ENCODE assay signal across 10 cellular contexts in the genomic region with DNA sequence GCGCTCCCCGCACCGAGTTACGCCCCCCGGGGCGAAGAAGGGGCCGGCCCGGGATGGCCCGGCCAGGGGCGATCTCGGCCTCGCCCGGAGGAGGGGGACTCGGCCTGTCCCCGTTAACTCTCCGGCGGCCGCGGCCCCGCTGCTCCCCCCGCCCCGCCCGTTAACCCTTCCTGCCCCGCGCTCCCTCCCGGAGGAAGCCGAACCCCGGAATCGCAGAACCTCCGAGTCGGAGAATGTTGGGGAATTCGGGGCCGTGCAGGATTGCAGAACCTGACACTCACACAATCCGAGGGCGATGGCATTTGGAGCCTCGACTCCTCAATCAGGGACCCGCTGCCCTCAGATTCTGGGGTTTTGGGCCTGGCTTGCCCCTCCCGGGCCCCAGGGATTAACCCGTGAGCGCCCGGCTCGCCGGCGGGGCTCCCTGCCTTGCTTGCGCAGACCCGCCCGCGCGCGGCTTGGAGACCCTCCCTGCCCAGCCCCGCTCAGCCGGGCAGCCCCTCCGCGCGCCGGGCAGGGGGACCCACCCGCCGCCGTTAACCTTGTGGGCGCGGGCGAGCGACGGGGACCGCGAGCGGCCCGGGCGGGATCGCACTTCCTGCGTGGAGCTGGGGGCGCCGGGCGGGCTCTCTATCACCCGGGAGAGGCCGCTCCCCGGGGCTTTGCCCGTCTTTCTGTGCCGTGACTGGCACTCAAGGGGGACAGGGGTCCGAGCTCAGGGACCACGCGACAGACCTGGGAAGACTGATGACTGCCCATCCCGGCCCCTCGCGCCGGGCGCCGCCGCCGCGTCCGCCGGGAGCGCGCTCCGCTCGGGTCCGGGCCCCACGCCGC. TPM values are rescaled to one million over a fixed set of nuclear protein-coding genes. Genes with fewer than 3 reads are reported as not detected.
DNase-seq lines count a peak whose midpoint lies in the region; ATAC-seq and TF ChIP-seq lines count a peak whose summit lies in the region.
"Had no signal": no experiment of that assay in that cellular context is flagged by ENCODE, and none has a peak within 500 bp of the region (broad histone marks: within the 10 kb centered on the region; RNA-seq: fewer than 3 reads in every experiment).

No MANE protein-coding gene starts in this region.

- H4K20me1 ChIP-seq in neural cell (ENCODE audit: insufficient read depth) = no peaks in the 10 kb centered on the region

- H3K27ac ChIP-seq in dorsolateral prefrontal cortex = peak overlapping the region in 12 of 59 donors; percentile 18 to 84 (median 38)
- no peak overlapping the region for H3K27ac ChIP-seq in neural cell (ENCODE audit: low read length)

- TF ChIP-seq EP300 in neural cell (conservative IDR thresholded peaks at IDR 0.05; ENCODE audit: poor library complexity, severe bottlenecking) = no peak

- H3K9me3 ChIP-seq in neural cell (ENCODE audit: low read length) = no peaks in the 10 kb centered on the region

- H3K36me3 ChIP-seq in neural cell (ENCODE audit: insufficient read depth, low read length) = no peaks in the 10 kb centered on the region

- intact Hi-C loops in dorsolateral prefrontal cortex (cut with DNase I) = no loop called here

- TF ChIP-seq CTCF in dorsolateral prefrontal cortex (IDR thresholded peaks at IDR 0.05 in 54 of 56, conservative IDR thresholded peaks at IDR 0.05 in 2 of 56; ENCODE audit: low read depth in 1 of 56, partially characterized antibody in 56 of 56) = no peak
- no peak for TF ChIP-seq CTCF in neural cell (IDR thresholded peaks at IDR 0.05; ENCODE audit: poor library complexity, severe bottlenecking)
- TF ChIP-seq CTCF in GM13976 (IDR thresholded peaks at IDR 0.05; ENCODE audit: borderline replicate concordance, control extremely low read depth, extremely low read depth, insufficient read depth, missing control alignments) = no peak

- in situ Hi-C loops in GM13976 (cut with MboI; ENCODE audit: low sequenced_read_pairs, unreplicated experiment) = no loop called here

- H3K27me3 ChIP-seq in dorsolateral prefrontal cortex = peaks cover 0 to 43% (median 12%) of the 10 kb centered on the region in 45 donors
- peaks cover 22% of the 10 kb centered on the region for H3K27me3 ChIP-seq in neural cell (ENCODE audit: insufficient read depth, low read depth, low read length)

- peaks cover 26% of the 10 kb centered on the region for H3K79me2 ChIP-seq in neural cell (replicated peaks; ENCODE audit: insufficient read depth, low read length)

- no peak overlapping the region for H2AFZ ChIP-seq in neural cell (ENCODE audit: low read depth, low read length)

- DNase-seq in stimulated activated CD4-positive, alpha-beta T cell treated with anti-CD3 and anti-CD28 coated beads, Interleukin-15, amount 100 ng/mL, for 24 hours = peak; percentile 14
- DNase-seq in stimulated activated CD4-positive, alpha-beta T cell treated with anti-CD3 and anti-CD28 coated beads, Interleukin-2, amount 100 ng/mL, for 24 hours = no peak
- DNase-seq in dorsolateral prefrontal cortex (no peak), GM13976 (ENCODE audit: low spot score) (no peak)
- no peak for DNase-seq in stimulated activated CD4-positive, alpha-beta T cell treated with anti-CD3 and anti-CD28 coated beads, Interleukin-4, amount 100 ng/mL, for 1 hour
- DNase-seq in activated CD4-positive, alpha-beta T cell treated with anti-CD3 and anti-CD28 coated beads, Interleukin-2, amount 50 U/mL, for 1 hour = no peak
- DNase-seq: hippocampal formation, NCI-H187 treated with DMSO at 0.1 percent for 48 hours had no signal

- no peaks in the 10 kb centered on the region for H3K9me2 ChIP-seq in neural cell (ENCODE audit: insufficient read depth, low read length)

- peak overlapping the region; percentile 62 for H3K9ac ChIP-seq in neural cell (ENCODE audit: low read length)

- no peak for ATAC-seq in esophagus mucosa

- H3K4me2 ChIP-seq in neural cell (ENCODE audit: low read length) = peak overlapping the region; percentile 59

- no peaks in the 10 kb centered on the region for H3F3A ChIP-seq in neural cell (ENCODE audit: insufficient read depth, low read length, poor library complexity, severe bottlenecking)

- H3K4me3 ChIP-seq in dorsolateral prefrontal cortex = peak overlapping the region in 58 of 59 donors; percentile 34 to 76 (median 62)
- peak overlapping the region; percentile 67 for H3K4me3 ChIP-seq in neural cell (ENCODE audit: low read length)

- TF ChIP-seq RAD21 in neural cell (conservative IDR thresholded peaks at IDR 0.05) = peak; percentile 24

TF ChIP-seq in neural cell, 6 proteins besides CTCF, POLR2A, EP300 and RAD21:
- TF ChIP-seq SMC3 (conservative IDR thresholded peaks at IDR 0.05; ENCODE audit: poor library complexity) (peak; percentile 42), TAF1 (IDR thresholded peaks at IDR 0.05; ENCODE audit: low read depth) (no peak), POLR2AphosphoS5 (IDR thresholded peaks at IDR 0.05) (no peak), MXI1 (conservative IDR thresholded peaks at IDR 0.05; ENCODE audit: poor library complexity, severe bottlenecking) (peak; percentile 31)
- TF ChIP-seq, protein P1, sequence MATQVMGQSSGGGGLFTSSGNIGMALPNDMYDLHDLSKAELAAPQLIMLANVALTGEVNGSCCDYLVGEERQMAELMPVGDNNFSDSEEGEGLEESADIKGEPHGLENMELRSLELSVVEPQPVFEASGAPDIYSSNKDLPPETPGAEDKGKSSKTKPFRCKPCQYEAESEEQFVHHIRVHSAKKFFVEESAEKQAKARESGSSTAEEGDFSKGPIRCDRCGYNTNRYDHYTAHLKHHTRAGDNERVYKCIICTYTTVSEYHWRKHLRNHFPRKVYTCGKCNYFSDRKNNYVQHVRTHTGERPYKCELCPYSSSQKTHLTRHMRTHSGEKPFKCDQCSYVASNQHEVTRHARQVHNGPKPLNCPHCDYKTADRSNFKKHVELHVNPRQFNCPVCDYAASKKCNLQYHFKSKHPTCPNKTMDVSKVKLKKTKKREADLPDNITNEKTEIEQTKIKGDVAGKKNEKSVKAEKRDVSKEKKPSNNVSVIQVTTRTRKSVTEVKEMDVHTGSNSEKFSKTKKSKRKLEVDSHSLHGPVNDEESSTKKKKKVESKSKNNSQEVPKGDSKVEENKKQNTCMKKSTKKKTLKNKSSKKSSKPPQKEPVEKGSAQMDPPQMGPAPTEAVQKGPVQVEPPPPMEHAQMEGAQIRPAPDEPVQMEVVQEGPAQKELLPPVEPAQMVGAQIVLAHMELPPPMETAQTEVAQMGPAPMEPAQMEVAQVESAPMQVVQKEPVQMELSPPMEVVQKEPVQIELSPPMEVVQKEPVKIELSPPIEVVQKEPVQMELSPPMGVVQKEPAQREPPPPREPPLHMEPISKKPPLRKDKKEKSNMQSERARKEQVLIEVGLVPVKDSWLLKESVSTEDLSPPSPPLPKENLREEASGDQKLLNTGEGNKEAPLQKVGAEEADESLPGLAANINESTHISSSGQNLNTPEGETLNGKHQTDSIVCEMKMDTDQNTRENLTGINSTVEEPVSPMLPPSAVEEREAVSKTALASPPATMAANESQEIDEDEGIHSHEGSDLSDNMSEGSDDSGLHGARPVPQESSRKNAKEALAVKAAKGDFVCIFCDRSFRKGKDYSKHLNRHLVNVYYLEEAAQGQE (IDR thresholded peaks at IDR 0.05; ENCODE audit: borderline replicate concordance) = no peak

RNA-seq across cellular contexts. Expression of a gene that starts 18.8 kb away (rescaled TPM):
- total RNA-seq in dorsolateral prefrontal cortex (10 to 100 TPM; 12.3 to 70.3 (median 39.4) TPM), esophagus mucosa (0.68 TPM)
- 10.9 and 28.2 TPM in 2 replicates for polyA plus RNA-seq in neural cell
- polyA minus RNA-seq in neural cell = 17.5 and 27.8 TPM in 2 replicates
